1 cellular context compared by ENCODE assay signal in the genomic region with DNA sequence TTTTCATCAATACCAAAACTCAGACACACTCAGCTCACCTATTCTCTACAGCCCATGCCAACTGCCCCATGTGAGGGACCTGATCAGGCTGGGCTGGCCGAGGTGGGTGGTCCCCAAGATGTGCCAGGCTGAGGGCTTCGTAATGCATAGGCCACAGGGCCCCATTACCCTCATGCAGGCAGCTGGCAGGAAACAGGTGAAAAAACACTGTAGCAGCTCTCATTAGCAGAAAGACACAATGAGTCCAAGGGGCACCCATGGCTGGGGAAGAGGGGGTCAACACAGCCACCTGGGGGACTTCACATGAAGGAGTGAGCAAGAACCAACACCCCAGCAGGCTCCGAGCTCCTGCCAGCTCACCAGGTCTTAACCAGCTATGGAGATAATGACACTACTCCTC.
TF ChIP-seq lines count a peak whose summit lies in the region.

No MANE protein-coding gene starts in this region.

TF ChIP-seq in endothelial cell of umbilical vein, 7 proteins besides CTCF, POLR2A, EP300 and RAD21:
- TF ChIP-seq EZH2 (IDR thresholded peaks at IDR 0.05; ENCODE audit: borderline replicate concordance, low read depth, low read length, severe bottlenecking) (no peak), GATA2 (IDR thresholded peaks at IDR 0.05; ENCODE audit: insufficient read depth, insufficient read length, low read depth, low read length) (no peak), POLR2AphosphoS5 (IDR thresholded peaks at IDR 0.05; ENCODE audit: insufficient read depth, low read depth, low read length) (no peak), JUN (IDR thresholded peaks at IDR 0.05; ENCODE audit: borderline replicate concordance, insufficient read depth, insufficient read length, low read depth) (no peak), MYC (IDR thresholded peaks at IDR 0.05; ENCODE audit: low read depth, low read length) (no peak), FOS (IDR thresholded peaks at IDR 0.05; ENCODE audit: borderline replicate concordance, insufficient read depth, low read length) (no peak)
- TF ChIP-seq, protein P1, sequence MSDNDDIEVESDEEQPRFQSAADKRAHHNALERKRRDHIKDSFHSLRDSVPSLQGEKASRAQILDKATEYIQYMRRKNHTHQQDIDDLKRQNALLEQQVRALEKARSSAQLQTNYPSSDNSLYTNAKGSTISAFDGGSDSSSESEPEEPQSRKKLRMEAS (IDR thresholded peaks at IDR 0.05; ENCODE audit: insufficient read depth, insufficient read length): no peak
